In the genomic region with DNA sequence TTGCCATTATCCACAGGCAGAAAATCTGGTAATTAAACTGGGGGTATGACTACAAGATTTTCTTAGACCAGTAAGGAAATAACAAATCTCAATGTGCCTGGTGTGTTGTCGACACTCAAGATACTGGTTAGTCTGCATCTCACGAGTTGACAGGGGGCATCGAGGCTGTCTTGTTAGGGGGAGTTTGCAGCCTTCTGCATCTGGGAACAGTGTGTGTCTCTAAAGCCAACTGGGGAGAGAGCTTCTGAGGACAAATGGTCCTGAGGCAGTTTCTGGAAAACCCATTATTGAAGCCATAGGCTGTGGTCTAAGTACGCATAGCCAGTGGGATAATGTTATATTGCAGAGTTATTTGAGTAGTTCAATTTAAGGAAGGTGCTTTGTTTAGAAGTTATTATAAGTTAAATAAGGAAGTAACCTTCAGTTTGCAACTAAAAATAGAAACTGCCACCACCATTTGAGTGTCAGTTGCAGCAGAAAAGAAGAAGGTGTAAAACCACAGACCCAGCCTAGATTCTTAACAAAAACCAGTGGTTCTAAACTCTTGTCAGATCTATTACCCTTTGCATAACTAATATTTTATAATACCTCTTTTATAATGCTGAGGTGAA, we compare ENCODE assay signal across 12 cellular contexts.
DNase-seq lines count a peak whose midpoint lies in the region; ATAC-seq lines count a peak whose summit lies in the region.
"Had no signal": no experiment of that assay in that cellular context is flagged by ENCODE, and none has a peak within 500 bp of the region (broad histone marks: within the 10 kb centered on the region; RNA-seq: fewer than 3 reads in every experiment).

No MANE protein-coding gene starts in this region.

- H3K36me3 Mint-ChIP-seq in memory B cell, result peaks cover 7% of the 10 kb centered on the region

- no peaks in the 10 kb centered on the region for H3K27me3 Mint-ChIP-seq in memory B cell

- peak overlapping the region; percentile 70 for H3K4me3 Mint-ChIP-seq in memory B cell

- DNase-seq in SKM-1 treated with dmso at 0.1 percent for 144 hours (lab: John Stamatoyannopoulos, UW; ENCODE audit: unreplicated experiment) (peak; percentile 84), memory B cell (ENCODE audit: low spot score in 2 of 2) (no peak), NCI-H2196 (lab: John Stamatoyannopoulos, UW; ENCODE audit: unreplicated experiment) (no peak), SHP77 (lab: John Stamatoyannopoulos, UW) (no peak), NCI-H187 treated with DMSO at 0.1 percent for 48 hours (lab: John Stamatoyannopoulos, UW) (no peak)
- DNase-seq: DMS79 treated with DMSO at 0.1 percent for 48 hours, NCI-H1417, SHP77 treated with DMSO at 0.1 percent for 48 hours had no signal

- no peaks in the 10 kb centered on the region for H3K9me3 Mint-ChIP-seq in memory B cell

- peaks cover 46% of the 10 kb centered on the region for H3K4me1 Mint-ChIP-seq in memory B cell

- peak overlapping the region; percentile 35 for H3K27ac Mint-ChIP-seq in memory B cell

- H3K4me3 ChIP-seq in GM08714 (ENCODE audit: low read length), result peak overlapping the region; percentile 30; the same call in 1 of the 2 replicates
- H3K4me3 ChIP-seq: coronary artery had no signal

- ATAC-seq in HG02885 (IDR thresholded peaks at IDR 0.05; ENCODE audit: poor library complexity, unreplicated experiment), result peak; percentile 53
- ATAC-seq in memory B cell (ENCODE audit: low read depth), result peak; percentile 87
- ATAC-seq in GM18873 (IDR thresholded peaks at IDR 0.05; ENCODE audit: low FRiP score, unreplicated experiment), result no peak
